Comparison of ENCODE assay signal across 17 cellular contexts in the genomic region with DNA sequence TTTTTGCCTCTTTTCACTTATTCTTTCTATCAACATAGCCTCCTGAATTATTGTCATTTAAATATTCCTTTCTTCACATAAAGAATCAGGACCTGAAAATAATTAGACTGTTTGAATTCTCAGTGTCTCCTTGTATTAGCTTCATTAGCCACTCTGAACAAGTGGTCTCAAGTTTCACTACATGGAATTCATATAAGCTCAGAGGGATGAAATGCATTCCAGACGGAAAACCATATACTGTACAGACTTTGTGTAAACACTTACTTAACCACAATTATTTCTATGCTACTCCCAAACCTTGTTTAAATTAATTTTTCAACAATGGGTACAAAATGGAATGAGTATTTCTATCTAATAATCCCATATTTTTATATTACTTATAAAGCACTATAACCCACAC. TPM values are rescaled to one million over a fixed set of nuclear protein-coding genes. Genes with fewer than 3 reads are reported as not detected.
DNase-seq lines count a peak whose midpoint lies in the region; TF ChIP-seq lines count a peak whose summit lies in the region.
"Had no signal": no experiment of that assay in that cellular context is flagged by ENCODE, and none has a peak within 500 bp of the region (broad histone marks: within the 10 kb centered on the region; RNA-seq: fewer than 3 reads in every experiment).

No MANE protein-coding gene starts in this region.

- peaks cover 2% of the 10 kb centered on the region for H3K36me3 Mint-ChIP-seq in progenitor cell of endocrine pancreas (ENCODE audit: insufficient read depth)
- H3K36me3 Mint-ChIP-seq: IgD-negative memory B cell, natural killer cell had no signal

- peak overlapping the region; percentile 54 for H3K27ac Mint-ChIP-seq in progenitor cell of endocrine pancreas
- H3K27ac Mint-ChIP-seq: activated CD8-positive, alpha-beta T cell treated with anti-CD3 and anti-CD28 coated beads for 36 hours; IgD-negative memory B cell; natural killer cell had no signal

- no peak overlapping the region for H3K4me3 ChIP-seq in epithelial cell of esophagus (ENCODE audit: low read length)
- no peak overlapping the region for H3K4me3 ChIP-seq in effector memory CD4-positive, alpha-beta T cell (ENCODE audit: insufficient read depth, low read depth, low read length, poor library complexity, severe bottlenecking)
- H3K4me3 ChIP-seq: HAP-1, skin epidermis had no signal

- H3K9me3 ChIP-seq in effector memory CD4-positive, alpha-beta T cell (ENCODE audit: control insufficient read depth, low read length) = no peaks in the 10 kb centered on the region
- H3K9me3 ChIP-seq: HAP-1 had no signal

- no peak for TF ChIP-seq CTCF in epithelial cell of esophagus (IDR thresholded peaks at IDR 0.05; ENCODE audit: insufficient read depth, low read depth, low read length, missing control alignments)
- no peak for TF ChIP-seq CTCF in progenitor cell of endocrine pancreas (IDR thresholded peaks at IDR 0.05; ENCODE audit: unreplicated experiment)

- H3K27me3 ChIP-seq in effector memory CD4-positive, alpha-beta T cell (replicated peaks; ENCODE audit: control insufficient read depth, insufficient read depth, low read length, poor library complexity, severe bottlenecking) = no peaks in the 10 kb centered on the region

- no peaks in the 10 kb centered on the region for H3K27me3 Mint-ChIP-seq in progenitor cell of endocrine pancreas

- DNase-seq in HCEC 1CT (peak; percentile 78), NCI-H526 treated with DMSO at 0.1 percent for 48 hours (lab: John Stamatoyannopoulos, UW) (peak; percentile 6), epithelial cell of esophagus (ENCODE audit: low read depth) (peak; percentile 20), progenitor cell of endocrine pancreas (ENCODE audit: low spot score, unreplicated experiment) (no peak), T-helper 1 cell (no peak), DMS114 treated with DMSO at 0.1 percent for 48 hours (lab: John Stamatoyannopoulos, UW; ENCODE audit: unreplicated experiment) (no peak)
- no peak for DNase-seq in effector memory CD4-positive, alpha-beta T cell
- DNase-seq: activated CD8-positive, alpha-beta T cell treated with anti-CD3 and anti-CD28 coated beads for 36 hours; activated naive CD4-positive, alpha-beta T cell; COR-L47; foreskin keratinocyte; natural killer cell; NCI-H187 treated with DMSO at 0.1 percent for 48 hours; OCI-M1 had no signal

- peaks cover 9% of the 10 kb centered on the region for H3K9me3 Mint-ChIP-seq in progenitor cell of endocrine pancreas (ENCODE audit: low read depth)
- H3K9me3 Mint-ChIP-seq: activated CD8-positive, alpha-beta T cell treated with anti-CD3 and anti-CD28 coated beads for 36 hours; IgD-negative memory B cell; natural killer cell had no signal

- no peaks in the 10 kb centered on the region for H3K4me1 ChIP-seq in effector memory CD4-positive, alpha-beta T cell (ENCODE audit: control insufficient read depth, insufficient read depth, low read length, poor library complexity, severe bottlenecking)

- no peaks in the 10 kb centered on the region for H3K36me3 ChIP-seq in effector memory CD4-positive, alpha-beta T cell (ENCODE audit: control insufficient read depth, insufficient read depth, low read length)
- H3K36me3 ChIP-seq: HAP-1 had no signal

- H3K4me1 Mint-ChIP-seq in progenitor cell of endocrine pancreas (ENCODE audit: low read depth) = peaks cover 6% of the 10 kb centered on the region
- H3K4me1 Mint-ChIP-seq: IgD-negative memory B cell, natural killer cell had no signal

- H3K4me3 Mint-ChIP-seq in progenitor cell of endocrine pancreas (ENCODE audit: low read depth) = no peak overlapping the region
- H3K4me3 Mint-ChIP-seq: activated CD8-positive, alpha-beta T cell treated with anti-CD3 and anti-CD28 coated beads for 36 hours; IgD-negative memory B cell; natural killer cell had no signal

- no peak overlapping the region for H3K27ac ChIP-seq in effector memory CD4-positive, alpha-beta T cell (ENCODE audit: insufficient read depth, low read length, poor library complexity, severe bottlenecking)
- H3K27ac ChIP-seq: foreskin keratinocyte, skin epidermis had no signal

RNA-seq across cellular contexts. Expression of gene CHN1, which starts 53.4 kb away (rescaled TPM):
- total RNA-seq in progenitor cell of endocrine pancreas = 46.1 and 50.3 TPM in 2 replicates

Comparison
In these comparisons a context has a peak if more than half of its experiments do, and no peak if none do; other contexts are left out.
1. DNase-seq: peak in HCEC 1CT (single experiment), NCI-H526 treated with DMSO at 0.1 percent for 48 hours (single experiment) and epithelial cell of esophagus (single experiment); none in progenitor cell of endocrine pancreas (single experiment), effector memory CD4-positive, alpha-beta T cell (0 of 3), T-helper 1 cell (0 of 5) and DMS114 treated with DMSO at 0.1 percent for 48 hours (single experiment).